10 cellular contexts compared by ENCODE assay signal in genomic region chr19:33193269-33193863, GRCh38. TPM values are rescaled to one million over a fixed set of nuclear protein-coding genes. Genes with fewer than 3 reads are reported as not detected.
A peak's percentile ranks its signal among the peaks of the same experiment; 100 is the strongest.
DNase-seq lines count a peak whose midpoint lies in the region; ATAC-seq, FAIRE-seq and TF ChIP-seq lines count a peak whose summit lies in the region.
"Had no signal": no experiment of that assay in that cellular context is flagged by ENCODE, and none has a peak within 500 bp of the region (broad histone marks: within the 10 kb centered on the region; RNA-seq: fewer than 3 reads in every experiment).

No MANE protein-coding gene starts in this region.

- in situ Hi-C loops in GM23248 (cut with MboI) = no loop called here

- H3K9me2 ChIP-seq in GM23248 (ENCODE audit: insufficient read depth) = no peaks in the 10 kb centered on the region

- no peaks in the 10 kb centered on the region; the same call in 1 of the 2 replicates for H3K27me3 ChIP-seq in GM23248 (replicated peaks; ENCODE audit: insufficient read depth)
- peaks cover 4% of the 10 kb centered on the region for H3K27me3 ChIP-seq in astrocyte (ENCODE audit: insufficient read depth, low read length)
- H3K27me3 ChIP-seq: cardiac muscle cell had no signal

- H3K4me3 ChIP-seq in A549 (peak overlapping the region; percentile 69; the same call in 2 of the 3 replicates), GM23248 (peak overlapping the region; percentile 49; the same call in 1 of the 2 replicates), astrocyte (ENCODE audit: insufficient read depth, low read depth, low read length) (no peak overlapping the region)
- H3K4me3 ChIP-seq: cardiac muscle cell had no signal

- H3K27me3 Mint-ChIP-seq in astrocyte (ENCODE audit: low read depth, unreplicated experiment) = peaks cover 46% of the 10 kb centered on the region
- H3K27me3 Mint-ChIP-seq in naive thymus-derived CD8-positive, alpha-beta T cell = peaks cover 21 to 51% (median 31%) of the 10 kb centered on the region in 5 donors

- H3K79me2 ChIP-seq in GM23248 (ENCODE audit: insufficient read depth) (no peaks in the 10 kb centered on the region), astrocyte (ENCODE audit: insufficient read depth, low read length) (peaks cover 6% of the 10 kb centered on the region)

- TF ChIP-seq CTCF in A549 (IDR thresholded peaks at IDR 0.05) (no peak), astrocyte (IDR thresholded peaks at IDR 0.05; ENCODE audit: insufficient read depth, low read depth, low read length) (no peak)

- H2AFZ ChIP-seq in GM23248 (peak overlapping the region; percentile 41; the same call in 1 of the 2 replicates), astrocyte (ENCODE audit: low read depth, low read length) (no peak overlapping the region)

- WGBS in A549 (ENCODE audit: missing lambda C conversion rate) = 82% methylated on average over 8 of the region's 8 CpGs
- 77 to 83% methylated on average over 8 of the region's 8 CpGs for WGBS in GM23248 (ENCODE audit: low coverage in 1 of 2, low lambda C conversion rate in 2 of 2, missing lambda C conversion rate in 2 of 2), 2 experiments

- H3K36me3 ChIP-seq in GM23248 (ENCODE audit: low read depth) (no peaks in the 10 kb centered on the region), astrocyte (ENCODE audit: insufficient read depth, low read length) (no peaks in the 10 kb centered on the region)
- H3K36me3 ChIP-seq: cardiac muscle cell had no signal

- H3K9me3 ChIP-seq in A549 (no peaks in the 10 kb centered on the region), GM23248 (ENCODE audit: low read depth) (no peaks in the 10 kb centered on the region), astrocyte (ENCODE audit: insufficient read depth, low read depth, low read length) (no peaks in the 10 kb centered on the region)

- no peak for TF ChIP-seq RAD21 in A549 (conservative IDR thresholded peaks at IDR 0.05 in 1 of 2, IDR thresholded peaks at IDR 0.05 in 1 of 2)

- ATAC-seq in A549 = no peak; a peak in 1 of 6 replicates
- no peak for ATAC-seq in naive thymus-derived CD8-positive, alpha-beta T cell
- no peak for ATAC-seq in HG03571 (IDR thresholded peaks at IDR 0.05; ENCODE audit: unreplicated experiment)
- ATAC-seq in GM18498 (IDR thresholded peaks at IDR 0.05; ENCODE audit: unreplicated experiment) = no peak

- peak overlapping the region; percentile 70 for H3K4me3 Mint-ChIP-seq in astrocyte (ENCODE audit: unreplicated experiment)
- H3K4me3 Mint-ChIP-seq in naive thymus-derived CD8-positive, alpha-beta T cell = peak overlapping the region in 9 of 10 donors; percentile 33 to 76 (median 61)

- DNase-seq in A549 (ENCODE audit: low read depth in 1 of 2, low spot score in 1 of 2) (no peak), GM23248 (no peak), astrocyte (ENCODE audit: low read depth) (no peak), LoVo (ENCODE audit: low spot score) (no peak)
- no peak for DNase-seq in naive thymus-derived CD8-positive, alpha-beta T cell
- DNase-seq in central memory CD4-positive, alpha-beta T cell = no peak
- DNase-seq: activated B cell treated with CpG ODN at 0.5 μM for 24 hours had no signal

- no peak for TF ChIP-seq EP300 in A549 (IDR thresholded peaks at IDR 0.05)

- H3K27ac ChIP-seq in A549 = peak overlapping the region; percentile 71 to 91; a peak in 4 of 6 replicates
- no peak overlapping the region for H3K27ac ChIP-seq in GM23248
- H3K27ac ChIP-seq in astrocyte (ENCODE audit: low read depth, low read length) = no peak overlapping the region
- H3K27ac ChIP-seq: cardiac muscle cell had no signal

- H3K36me3 Mint-ChIP-seq in astrocyte (ENCODE audit: low read depth, unreplicated experiment) = peaks cover 3% of the 10 kb centered on the region
- H3K36me3 Mint-ChIP-seq in naive thymus-derived CD8-positive, alpha-beta T cell = peaks cover 0 to 3% (median 0%) of the 10 kb centered on the region in 3 donors

- H3K4me1 Mint-ChIP-seq in astrocyte (ENCODE audit: low read depth, unreplicated experiment) = peaks cover 1% of the 10 kb centered on the region
- peaks cover 0 to 6% (median 3%) of the 10 kb centered on the region in 4 donors for H3K4me1 Mint-ChIP-seq in naive thymus-derived CD8-positive, alpha-beta T cell

- H3K4me1 ChIP-seq in A549 = peaks cover 10% of the 10 kb centered on the region; the same call in 2 of the 3 replicates
- peaks cover 4% of the 10 kb centered on the region; the same call in 1 of the 2 replicates for H3K4me1 ChIP-seq in GM23248 (ENCODE audit: insufficient read depth)
- H3K4me1 ChIP-seq in astrocyte (ENCODE audit: insufficient read depth, low read length) = peaks cover 4% of the 10 kb centered on the region

- FAIRE-seq in A549 (lab: Jason Lieb, UNC) = peak; percentile 13
- no peak for FAIRE-seq in astrocyte (lab: Jason Lieb, UNC)

- H4K20me1 ChIP-seq in GM23248 (ENCODE audit: insufficient read depth) (no peaks in the 10 kb centered on the region), astrocyte (ENCODE audit: insufficient read depth, low read length) (peaks cover 15% of the 10 kb centered on the region)

- no peak overlapping the region for H3K27ac Mint-ChIP-seq in astrocyte (ENCODE audit: unreplicated experiment)
- no peak overlapping the region for H3K27ac Mint-ChIP-seq in naive thymus-derived CD8-positive, alpha-beta T cell
- H3K27ac Mint-ChIP-seq: activated B cell treated with CpG ODN at 0.5 μM for 24 hours had no signal

- TF ChIP-seq POLR2A in A549 (IDR thresholded peaks at IDR 0.05; ENCODE audit: low read length) = no peak

- CTCF ChIA-PET in A549 (lab: Yijun Ruan, JAX) = interaction anchor here (0.6 to 16.7 kb wide), 3 partner anchors 9 to 318 kb away, joined by 5 to 279 read pairs (median 137); no protein-coding TSS in a partner anchor

- no peak overlapping the region for H3K9ac ChIP-seq in GM23248
- no peak overlapping the region for H3K9ac ChIP-seq in astrocyte (ENCODE audit: low read length)

- peak overlapping the region; percentile 92 for H3K4me2 ChIP-seq in A549
- H3K4me2 ChIP-seq in GM23248 (ENCODE audit: unreplicated experiment) = no peak overlapping the region
- H3K4me2 ChIP-seq in astrocyte (ENCODE audit: low read length) = peak overlapping the region; percentile 65

- no peaks in the 10 kb centered on the region; the same call in 1 of the 2 replicates for H3F3A ChIP-seq in GM23248 (ENCODE audit: insufficient read depth)

- POLR2A ChIA-PET in A549 (lab: Yijun Ruan, JAX) = interaction anchor here (1.6 kb wide), 1 partner anchor 17 kb away, joined by 4 read pairs; no protein-coding TSS in a partner anchor
- POLR2A ChIA-PET in naive thymus-derived CD8-positive, alpha-beta T cell (lab: Charles Lee) = no interaction called here

- peaks cover 4% of the 10 kb centered on the region for H3K9me3 Mint-ChIP-seq in astrocyte (ENCODE audit: unreplicated experiment)
- H3K9me3 Mint-ChIP-seq in naive thymus-derived CD8-positive, alpha-beta T cell = no peaks in the 10 kb centered on the region
- H3K9me3 Mint-ChIP-seq: activated B cell treated with CpG ODN at 0.5 μM for 24 hours had no signal

TF ChIP-seq in A549, 52 proteins besides CTCF, POLR2A, EP300 and RAD21:
- no peak for TF ChIP-seq MAZ (IDR thresholded peaks at IDR 0.05; ENCODE audit: borderline replicate concordance, low read depth, low read length)
- no peak for TF ChIP-seq NFE2L2 (conservative IDR thresholded peaks at IDR 0.05; ENCODE audit: low read length)
- TF ChIP-seq CHD2 (IDR thresholded peaks at IDR 0.05; ENCODE audit: low read length, partially characterized antibody) = no peak
- TF ChIP-seq NPAS2 (CRISPR knock-in tag; IDR thresholded peaks at IDR 0.05; ENCODE audit: borderline replicate concordance) = no peak
- TF ChIP-seq MYC (IDR thresholded peaks at IDR 0.05; ENCODE audit: borderline replicate concordance, low read length) = no peak

RNA-seq across cellular contexts. Expression of gene LRP3, which starts 0.8 kb away (rescaled TPM):
- 10.9 and 16.1 TPM in 2 replicates for polyA plus RNA-seq in A549 (2011; rRNA removed)
- 26.6 and 50.9 TPM in 2 replicates for polyA plus RNA-seq in A549 (2012; cell fraction: cytosol; rRNA removed)
- polyA plus RNA-seq in A549 (2012; cell fraction: nucleus; rRNA removed) = 46.0 and 78.2 TPM in 2 replicates
- 22.7 to 25.1 TPM (median 24.5 TPM) in 3 replicates for polyA plus RNA-seq in A549 (2017; fragmentation: RNase III; extraction: RNeasy Plus Mini Kit Qiagen cat#74134 plus additional on column Dnase treatment)
- 6.1 and 12.6 TPM in 2 replicates for polyA minus RNA-seq in A549 (2011; rRNA and poly(A)+ RNA removed)
- total RNA-seq in GM23248 (2014; rRNA removed; shearing (Covaris generic)) = 58.3 and 59.9 TPM in 2 replicates
- 2.9 TPM in 2 replicates for polyA plus RNA-seq in GM23248 (2016; fragmentation: Nextera tagmentation; extraction: Ambion mirVana)
- 9.3 and 13.3 TPM in 2 replicates for total RNA-seq in astrocyte
- not detected for total RNA-seq in naive thymus-derived CD8-positive, alpha-beta T cell
- not detected for polyA plus RNA-seq in naive thymus-derived CD8-positive, alpha-beta T cell
- total RNA-seq: activated B cell treated with CpG ODN at 0.5 μM for 24 hours had no signal

RNA-seq across cellular contexts. Expression of gene SLC7A10, which starts 32.3 kb away (rescaled TPM):
- polyA plus RNA-seq in A549 (2011; rRNA removed) (0.05 and 0.13 TPM in 2 replicates), A549 (2017; fragmentation: RNase III; extraction: RNeasy Plus Mini Kit Qiagen cat#74134 plus additional on column Dnase treatment) (0.13 to 0.26 TPM (median 0.20 TPM) in 3 replicates), GM23248 (2016; fragmentation: Nextera tagmentation; extraction: Ambion mirVana) (not detected in 2 replicates)
- polyA plus RNA-seq in A549 (2012; cell fraction: cytosol; rRNA removed) = 0.12 and 0.13 TPM in 2 replicates
- 0.50 and 0.77 TPM in 2 replicates for polyA plus RNA-seq in A549 (2012; cell fraction: nucleus; rRNA removed)
- 0.15 and 0.58 TPM in 2 replicates for polyA minus RNA-seq in A549 (2011; rRNA and poly(A)+ RNA removed)
- not detected in 2 replicates for total RNA-seq in GM23248 (2014; rRNA removed; shearing (Covaris generic))
- total RNA-seq in astrocyte = 0.43 and 0.61 TPM in 2 replicates
- not detected for total RNA-seq in naive thymus-derived CD8-positive, alpha-beta T cell
- not detected for polyA plus RNA-seq in naive thymus-derived CD8-positive, alpha-beta T cell
- total RNA-seq: activated B cell treated with CpG ODN at 0.5 μM for 24 hours, cardiac muscle cell had no signal
- polyA plus RNA-seq: cardiac muscle cell had no signal

Comparison
In these comparisons a context has a peak if more than half of its experiments do, and no peak if none do; other contexts are left out.
1. H3K27ac ChIP-seq: peak in A549 (2 of 2); none in GM23248 (single experiment) and astrocyte (single experiment).